14 cellular contexts compared by ENCODE assay signal in the genomic region with DNA sequence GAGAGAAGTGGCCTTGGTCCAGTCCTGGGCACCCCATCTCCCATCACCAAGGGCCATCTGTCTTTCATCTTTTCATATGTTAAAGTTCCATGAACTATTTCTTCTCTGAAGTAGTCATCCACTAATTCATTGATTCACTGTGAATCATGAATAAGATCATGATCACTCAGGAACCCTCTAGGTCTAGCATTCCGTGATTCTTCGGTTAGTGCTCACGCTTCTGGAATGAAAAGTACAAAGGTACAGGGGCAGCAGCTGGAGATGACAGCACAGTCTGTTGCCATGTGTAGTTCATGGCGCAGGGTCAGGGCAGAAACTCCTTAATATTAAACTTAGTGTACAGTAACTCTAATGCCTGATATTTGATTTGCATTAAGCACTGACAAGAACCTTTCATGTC.
"Had no signal": no experiment of that assay in that cellular context is flagged by ENCODE, and none has a peak within 500 bp of the region (broad histone marks: within the 10 kb centered on the region; RNA-seq: fewer than 3 reads in every experiment).

No MANE protein-coding gene starts in this region.

- H3K4me3 ChIP-seq: esophagus muscularis mucosa, gastrocnemius medialis, heart right ventricle, upper lobe of left lung had no signal

- ATAC-seq: gastrocnemius medialis, heart right ventricle had no signal

- H3K27ac Mint-ChIP-seq: activated naive CD4-positive, alpha-beta T cell treated with anti-CD3 and anti-CD28 coated beads, Interleukin-2, amount 50 U/mL, for 24 hours; activated T-helper 2 cell treated with anti-CD3 and anti-CD28 coated beads, Interferon-gamma antibody, Interleukin-2, Interleukin-4, amounts not matched to agents 10 μg/mL and 5 μg/mL and 100 μg/mL, durations not matched to agents 14 hours and 24 hours and 36 hours; brain; stimulated activated naive CD8-positive, alpha-beta T cell treated with anti-CD3 and anti-CD28 coated beads, Interleukin-15, Interleukin-2, amounts not matched to agents 100 ng/mL and 50 ng/mL, for 24 hours; T-helper 1 cell treated with Interleukin-12 subunit alpha and Interleukin-12 subunit beta and Interleukin-4 antibody, amounts not matched to agents 30 μg/mL and 1 μg/mL, for 36 hours had no signal

- FAIRE-seq: TTC549 had no signal

- DNase-seq: activated CD4-positive, alpha-beta T cell treated with anti-CD3 and anti-CD28 coated beads, Interleukin-2, amount 50 U/mL, for 1 hour; activated CD4-positive, CD25-positive, alpha-beta regulatory T cell; gastrocnemius medialis; heart right ventricle; stimulated activated CD4-positive, alpha-beta T cell treated with anti-CD3 and anti-CD28 coated beads, Interleukin-15, amount 100 ng/mL, for 24 hours; stimulated activated CD4-positive, alpha-beta T cell treated with anti-CD3 and anti-CD28 coated beads, Interleukin-4, amount 100 ng/mL, for 24 hours; upper lobe of left lung had no signal

- H3K27ac ChIP-seq: esophagus muscularis mucosa, upper lobe of left lung had no signal

- H3K4me3 Mint-ChIP-seq: activated naive CD4-positive, alpha-beta T cell treated with anti-CD3 and anti-CD28 coated beads, Interleukin-2, amount 50 U/mL, for 24 hours; brain; stimulated activated naive CD8-positive, alpha-beta T cell treated with anti-CD3 and anti-CD28 coated beads, Interleukin-15, Interleukin-2, amounts not matched to agents 100 ng/mL and 50 ng/mL, for 24 hours; T-helper 1 cell treated with Interleukin-12 subunit alpha and Interleukin-12 subunit beta and Interleukin-4 antibody, amounts not matched to agents 30 μg/mL and 1 μg/mL, for 36 hours had no signal

- H3K9me3 ChIP-seq: esophagus muscularis mucosa, gastrocnemius medialis, heart right ventricle, upper lobe of left lung had no signal

- H3K36me3 Mint-ChIP-seq: activated naive CD4-positive, alpha-beta T cell treated with anti-CD3 and anti-CD28 coated beads, Interleukin-2, amount 50 U/mL, for 24 hours; brain had no signal

- H3K9me3 Mint-ChIP-seq: activated naive CD4-positive, alpha-beta T cell treated with anti-CD3 and anti-CD28 coated beads, Interleukin-2, amount 50 U/mL, for 24 hours; activated T-helper 2 cell treated with anti-CD3 and anti-CD28 coated beads, Interferon-gamma antibody, Interleukin-2, Interleukin-4, amounts not matched to agents 10 μg/mL and 5 μg/mL and 100 μg/mL, durations not matched to agents 14 hours and 24 hours and 36 hours; brain; stimulated activated naive CD8-positive, alpha-beta T cell treated with anti-CD3 and anti-CD28 coated beads, Interleukin-15, Interleukin-2, amounts not matched to agents 100 ng/mL and 50 ng/mL, for 24 hours; T-helper 1 cell treated with Interleukin-12 subunit alpha and Interleukin-12 subunit beta and Interleukin-4 antibody, amounts not matched to agents 30 μg/mL and 1 μg/mL, for 36 hours had no signal

- H3K4me1 Mint-ChIP-seq: activated naive CD4-positive, alpha-beta T cell treated with anti-CD3 and anti-CD28 coated beads, Interleukin-2, amount 50 U/mL, for 24 hours had no signal

- H3K36me3 ChIP-seq: esophagus muscularis mucosa, gastrocnemius medialis, heart right ventricle, upper lobe of left lung had no signal

- H3K27me3 ChIP-seq: gastrocnemius medialis, heart right ventricle, upper lobe of left lung had no signal
